In the genomic region with DNA sequence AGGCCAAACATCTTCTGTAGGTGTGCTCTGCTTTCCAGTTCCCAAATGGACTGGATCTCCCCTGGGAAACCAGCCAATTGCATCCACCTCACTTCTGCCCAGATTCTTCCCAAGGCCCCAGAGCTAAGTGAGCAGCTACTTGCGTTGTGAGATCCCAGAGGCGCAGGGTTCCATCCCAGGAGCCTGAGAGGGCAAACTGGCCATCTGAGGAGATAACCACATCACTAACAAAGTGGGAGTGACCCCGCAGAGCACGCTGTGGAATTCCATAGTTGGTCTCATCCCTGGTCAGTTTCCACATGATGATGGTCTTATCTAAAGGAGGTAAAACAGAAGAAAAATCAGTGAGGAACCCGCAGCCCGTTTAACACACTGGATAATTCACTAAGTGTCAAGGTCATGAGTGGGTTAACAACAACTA, we compare ENCODE assay signal across 1 cellular context.
TF ChIP-seq lines count a peak whose summit lies in the region.

No MANE protein-coding gene starts in this region.

TF ChIP-seq in WTC11, 78 proteins besides CTCF, POLR2A, EP300 and RAD21 (continued from another document):
- TF ChIP-seq, protein P1, sequence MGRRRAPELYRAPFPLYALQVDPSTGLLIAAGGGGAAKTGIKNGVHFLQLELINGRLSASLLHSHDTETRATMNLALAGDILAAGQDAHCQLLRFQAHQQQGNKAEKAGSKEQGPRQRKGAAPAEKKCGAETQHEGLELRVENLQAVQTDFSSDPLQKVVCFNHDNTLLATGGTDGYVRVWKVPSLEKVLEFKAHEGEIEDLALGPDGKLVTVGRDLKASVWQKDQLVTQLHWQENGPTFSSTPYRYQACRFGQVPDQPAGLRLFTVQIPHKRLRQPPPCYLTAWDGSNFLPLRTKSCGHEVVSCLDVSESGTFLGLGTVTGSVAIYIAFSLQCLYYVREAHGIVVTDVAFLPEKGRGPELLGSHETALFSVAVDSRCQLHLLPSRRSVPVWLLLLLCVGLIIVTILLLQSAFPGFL (CRISPR knock-in tag; IDR thresholded peaks at IDR 0.05; ENCODE audit: borderline replicate concordance), result no peak
- TF ChIP-seq, protein P2, sequence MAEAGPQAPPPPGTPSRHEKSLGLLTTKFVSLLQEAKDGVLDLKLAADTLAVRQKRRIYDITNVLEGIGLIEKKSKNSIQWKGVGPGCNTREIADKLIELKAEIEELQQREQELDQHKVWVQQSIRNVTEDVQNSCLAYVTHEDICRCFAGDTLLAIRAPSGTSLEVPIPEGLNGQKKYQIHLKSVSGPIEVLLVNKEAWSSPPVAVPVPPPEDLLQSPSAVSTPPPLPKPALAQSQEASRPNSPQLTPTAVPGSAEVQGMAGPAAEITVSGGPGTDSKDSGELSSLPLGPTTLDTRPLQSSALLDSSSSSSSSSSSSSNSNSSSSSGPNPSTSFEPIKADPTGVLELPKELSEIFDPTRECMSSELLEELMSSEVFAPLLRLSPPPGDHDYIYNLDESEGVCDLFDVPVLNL (CRISPR knock-in tag; IDR thresholded peaks at IDR 0.05; ENCODE audit: borderline replicate concordance, low read depth), result no peak
- TF ChIP-seq ZBTB21 (CRISPR knock-in tag; IDR thresholded peaks at IDR 0.05; ENCODE audit: borderline replicate concordance) (no peak), MYBL2 (CRISPR knock-in tag; IDR thresholded peaks at IDR 0.05) (no peak), ZNF219 (CRISPR knock-in tag; IDR thresholded peaks at IDR 0.05; ENCODE audit: borderline replicate concordance) (no peak), SOX15 (CRISPR knock-in tag; IDR thresholded peaks at IDR 0.05) (no peak), GTF2I (CRISPR knock-in tag; conservative IDR thresholded peaks at IDR 0.05) (no peak), RORB (CRISPR knock-in tag; IDR thresholded peaks at IDR 0.05) (no peak), CBFB (CRISPR knock-in tag; IDR thresholded peaks at IDR 0.05; ENCODE audit: low read depth) (no peak), ZNF121 (CRISPR knock-in tag; IDR thresholded peaks at IDR 0.05) (no peak)
- TF ChIP-seq, protein P3, sequence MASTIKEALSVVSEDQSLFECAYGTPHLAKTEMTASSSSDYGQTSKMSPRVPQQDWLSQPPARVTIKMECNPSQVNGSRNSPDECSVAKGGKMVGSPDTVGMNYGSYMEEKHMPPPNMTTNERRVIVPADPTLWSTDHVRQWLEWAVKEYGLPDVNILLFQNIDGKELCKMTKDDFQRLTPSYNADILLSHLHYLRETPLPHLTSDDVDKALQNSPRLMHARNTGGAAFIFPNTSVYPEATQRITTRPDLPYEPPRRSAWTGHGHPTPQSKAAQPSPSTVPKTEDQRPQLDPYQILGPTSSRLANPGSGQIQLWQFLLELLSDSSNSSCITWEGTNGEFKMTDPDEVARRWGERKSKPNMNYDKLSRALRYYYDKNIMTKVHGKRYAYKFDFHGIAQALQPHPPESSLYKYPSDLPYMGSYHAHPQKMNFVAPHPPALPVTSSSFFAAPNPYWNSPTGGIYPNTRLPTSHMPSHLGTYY (CRISPR knock-in tag; IDR thresholded peaks at IDR 0.05), result no peak
- TF ChIP-seq, protein P4, sequence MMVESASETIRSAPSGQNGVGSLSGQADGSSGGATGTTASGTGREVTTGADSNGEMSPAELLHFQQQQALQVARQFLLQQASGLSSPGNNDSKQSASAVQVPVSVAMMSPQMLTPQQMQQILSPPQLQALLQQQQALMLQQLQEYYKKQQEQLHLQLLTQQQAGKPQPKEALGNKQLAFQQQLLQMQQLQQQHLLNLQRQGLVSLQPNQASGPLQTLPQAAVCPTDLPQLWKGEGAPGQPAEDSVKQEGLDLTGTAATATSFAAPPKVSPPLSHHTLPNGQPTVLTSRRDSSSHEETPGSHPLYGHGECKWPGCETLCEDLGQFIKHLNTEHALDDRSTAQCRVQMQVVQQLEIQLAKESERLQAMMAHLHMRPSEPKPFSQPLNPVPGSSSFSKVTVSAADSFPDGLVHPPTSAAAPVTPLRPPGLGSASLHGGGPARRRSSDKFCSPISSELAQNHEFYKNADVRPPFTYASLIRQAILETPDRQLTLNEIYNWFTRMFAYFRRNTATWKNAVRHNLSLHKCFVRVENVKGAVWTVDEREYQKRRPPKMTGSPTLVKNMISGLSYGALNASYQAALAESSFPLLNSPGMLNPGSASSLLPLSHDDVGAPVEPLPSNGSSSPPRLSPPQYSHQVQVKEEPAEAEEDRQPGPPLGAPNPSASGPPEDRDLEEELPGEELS (CRISPR knock-in tag; IDR thresholded peaks at IDR 0.05), result no peak
- TF ChIP-seq, protein P5, sequence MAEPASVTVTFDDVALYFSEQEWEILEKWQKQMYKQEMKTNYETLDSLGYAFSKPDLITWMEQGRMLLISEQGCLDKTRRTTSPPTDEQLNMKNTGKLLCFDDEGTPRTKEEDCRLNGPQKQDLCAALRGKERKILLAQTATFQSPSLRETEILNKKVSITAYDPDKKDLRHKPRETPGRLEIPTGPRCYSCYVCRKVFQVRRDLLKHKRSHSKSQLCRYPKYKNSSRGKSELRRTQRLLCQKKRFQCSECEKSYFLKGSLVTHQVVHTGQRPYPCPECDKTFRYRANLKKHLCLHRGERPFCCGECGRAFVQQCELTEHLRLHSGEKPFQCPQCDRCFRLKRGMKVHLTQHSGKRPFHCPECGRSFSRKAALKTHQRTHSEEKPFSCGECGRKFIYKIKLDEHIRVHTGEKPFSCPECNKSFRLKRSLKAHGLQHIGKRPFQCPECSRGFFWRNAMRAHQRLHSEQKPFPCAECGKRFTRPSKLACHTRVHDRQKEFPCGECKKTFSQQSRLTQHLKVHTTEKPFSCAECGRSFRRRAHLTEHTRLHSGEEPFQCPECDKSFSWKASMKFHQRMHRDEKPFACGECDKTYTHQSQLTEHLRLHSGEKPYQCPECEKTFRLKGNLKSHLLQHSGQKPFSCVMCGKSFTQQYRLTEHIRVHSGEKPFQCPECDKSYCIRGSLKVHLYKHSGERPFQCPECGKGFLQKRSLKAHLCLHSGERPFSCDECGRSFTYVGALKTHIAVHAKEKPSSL (CRISPR knock-in tag; conservative IDR thresholded peaks at IDR 0.05), result no peak
- TF ChIP-seq, protein P6, sequence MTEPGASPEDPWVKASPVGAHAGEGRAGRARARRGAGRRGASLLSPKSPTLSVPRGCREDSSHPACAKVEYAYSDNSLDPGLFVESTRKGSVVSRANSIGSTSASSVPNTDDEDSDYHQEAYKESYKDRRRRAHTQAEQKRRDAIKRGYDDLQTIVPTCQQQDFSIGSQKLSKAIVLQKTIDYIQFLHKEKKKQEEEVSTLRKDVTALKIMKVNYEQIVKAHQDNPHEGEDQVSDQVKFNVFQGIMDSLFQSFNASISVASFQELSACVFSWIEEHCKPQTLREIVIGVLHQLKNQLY (CRISPR knock-in tag; IDR thresholded peaks at IDR 0.05), result no peak
TF ChIP-seq in WTC11: peak in this region for 0.
